In the genomic region with DNA sequence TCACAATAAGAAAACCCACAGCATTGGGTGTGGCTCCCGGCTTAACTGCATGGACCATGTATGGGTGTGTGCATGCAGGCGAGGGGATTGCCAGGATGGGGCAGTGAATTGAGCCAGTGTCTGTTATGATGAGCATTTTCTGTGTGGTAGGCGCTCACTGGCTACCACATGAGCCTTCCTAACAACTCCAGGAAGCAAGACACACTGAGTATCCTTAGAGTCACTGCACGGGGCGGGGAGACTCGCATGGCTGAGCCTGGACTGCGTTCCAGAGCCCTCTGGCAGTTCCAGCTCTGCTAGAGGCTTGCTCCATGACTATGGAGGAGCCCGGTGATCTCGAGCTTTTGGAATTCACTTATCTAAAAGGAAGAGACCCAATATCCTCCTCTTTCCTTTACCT, we compare ENCODE assay signal across 9 cellular contexts.
DNase-seq lines count a peak whose midpoint lies in the region; ATAC-seq and TF ChIP-seq lines count a peak whose summit lies in the region.
"Had no signal": no experiment of that assay in that cellular context is flagged by ENCODE, and none has a peak within 500 bp of the region (broad histone marks: within the 10 kb centered on the region; RNA-seq: fewer than 3 reads in every experiment).

No MANE protein-coding gene starts in this region.

- in situ Hi-C loops in Caki2 (cut with HindIII; ENCODE audit: low pct_unique_long_range_greater_than_20kb, low sequenced_read_pairs): no loop called here

- H2AFZ ChIP-seq in mesenchymal stem cell (ENCODE audit: low read depth, low read length): no peak overlapping the region

- DNase-seq in Caki2 (ENCODE audit: low read depth): peak; percentile 95
- DNase-seq in NCI-H226: peak; percentile 93
- DNase-seq in dorsolateral prefrontal cortex: no peak
- peak; percentile 78 for DNase-seq in mesenchymal stem cell
- DNase-seq in activated CD4-positive, alpha-beta T cell treated with anti-CD3 and anti-CD28 coated beads, Interleukin-2, amount 50 U/mL, for 4 hours: no peak
- DNase-seq in RPMI8226: no peak
- DNase-seq: activated CD8-positive, alpha-beta memory T cell treated with anti-CD3 and anti-CD28 coated beads, Interleukin-2, amount 50 U/mL, for 48 hours had no signal

- H3K18ac ChIP-seq in mesenchymal stem cell (ENCODE audit: low read depth in 1 of 2, low read length in 2 of 2): peak overlapping the region; percentile 67 to 87

- H3K9me3 ChIP-seq in mesenchymal stem cell (ENCODE audit: control insufficient read depth, low read length): no peaks in the 10 kb centered on the region

- H3K4me2 ChIP-seq in mesenchymal stem cell (ENCODE audit: low read length, poor library complexity, severe bottlenecking): no peak overlapping the region

- no peak overlapping the region for H3K9ac ChIP-seq in mesenchymal stem cell (ENCODE audit: low read length)

- peak overlapping the region; percentile 7 to 13 for H2BK12ac ChIP-seq in mesenchymal stem cell (ENCODE audit: low read length in 2 of 2)

- peak overlapping the region; percentile 35 for H4K8ac ChIP-seq in mesenchymal stem cell (ENCODE audit: low read length)

- peak overlapping the region; percentile 39 for H2BK15ac ChIP-seq in mesenchymal stem cell (ENCODE audit: low read depth, poor library complexity, severe bottlenecking)

- intact Hi-C loops in dorsolateral prefrontal cortex (cut with DNase I): no loop called here

- no peak for TF ChIP-seq CTCF in dorsolateral prefrontal cortex (IDR thresholded peaks at IDR 0.05 in 54 of 56, conservative IDR thresholded peaks at IDR 0.05 in 2 of 56; ENCODE audit: low read depth in 1 of 56, partially characterized antibody in 56 of 56)

- peak overlapping the region; percentile 74 for H4K91ac ChIP-seq in mesenchymal stem cell (ENCODE audit: low read length)

- H2BK120ac ChIP-seq in mesenchymal stem cell (ENCODE audit: low read depth, low read length): peak overlapping the region; percentile 56

- peaks cover 26% of the 10 kb centered on the region for H3K79me1 ChIP-seq in mesenchymal stem cell (replicated peaks; ENCODE audit: low read length, poor library complexity, severe bottlenecking)

- H3K27ac ChIP-seq in dorsolateral prefrontal cortex (peak overlapping the region in 39 of 59 donors; percentile 3 to 72 (median 46)), mesenchymal stem cell (ENCODE audit: low read length, poor library complexity, severe bottlenecking) (peak overlapping the region; percentile 65)

- 35% methylated on average over 9 of the region's 9 CpGs for WGBS in mesenchymal stem cell

- H2BK5ac ChIP-seq in mesenchymal stem cell (ENCODE audit: low read depth, low read length, poor library complexity, severe bottlenecking): no peak overlapping the region

- ATAC-seq in GM18498 (IDR thresholded peaks at IDR 0.05; ENCODE audit: unreplicated experiment): no peak
- no peak for ATAC-seq in HG02852 (IDR thresholded peaks at IDR 0.05; ENCODE audit: unreplicated experiment)

- H3K4ac ChIP-seq in mesenchymal stem cell (ENCODE audit: low read depth in 1 of 2, low read length in 2 of 2): peak overlapping the region in 1 of 2 experiments; percentile 8

- H2AK5ac ChIP-seq in mesenchymal stem cell (ENCODE audit: low read length, severe bottlenecking): no peak overlapping the region

- peaks cover 21% of the 10 kb centered on the region for H3K4me1 ChIP-seq in mesenchymal stem cell (ENCODE audit: control insufficient read depth, insufficient read depth, low read depth, low read length)

- H3K27me3 ChIP-seq in dorsolateral prefrontal cortex (no peaks in the 10 kb centered on the region), mesenchymal stem cell (ENCODE audit: control insufficient read depth in 1 of 2, insufficient read depth in 1 of 2, low read length in 2 of 2) (peaks cover 0 to 4% of the 10 kb centered on the region in 2 experiments)

- no peak overlapping the region for H3K23ac ChIP-seq in mesenchymal stem cell (ENCODE audit: low read length in 2 of 2)

- peaks cover 0 to 3% of the 10 kb centered on the region in 2 experiments for H3K36me3 ChIP-seq in mesenchymal stem cell (ENCODE audit: control insufficient read depth in 1 of 2, insufficient read depth in 2 of 2, low read depth in 1 of 2, low read length in 2 of 2)

- H3K14ac ChIP-seq in mesenchymal stem cell (ENCODE audit: low read length in 2 of 2): peak overlapping the region in 1 of 2 experiments; percentile 0

- H3K4me3 ChIP-seq in dorsolateral prefrontal cortex (no peak overlapping the region), mesenchymal stem cell (ENCODE audit: insufficient read depth in 1 of 2, low read depth in 1 of 2, low read length in 2 of 2) (no peak overlapping the region)

Comparison
In these comparisons a context has a peak if more than half of its experiments do, and no peak if none do; other contexts are left out.
1. DNase-seq: peak in Caki2 (single experiment), NCI-H226 (single experiment) and mesenchymal stem cell (single experiment); none in dorsolateral prefrontal cortex (0 of 10), activated CD4-positive, alpha-beta T cell treated with anti-CD3 and anti-CD28 coated beads, Interleukin-2, amount 50 U/mL, for 4 hours (0 of 2) and RPMI8226 (single experiment).